24 cellular contexts compared by ENCODE assay signal in genomic region chr16:58644108-58644507, GRCh38. TPM values are rescaled to one million over a fixed set of nuclear protein-coding genes. Genes with fewer than 3 reads are reported as not detected.
DNase-seq lines count a peak whose midpoint lies in the region; ATAC-seq, FAIRE-seq and TF ChIP-seq lines count a peak whose summit lies in the region.
"Had no signal": no experiment of that assay in that cellular context is flagged by ENCODE, and none has a peak within 500 bp of the region (broad histone marks: within the 10 kb centered on the region; RNA-seq: fewer than 3 reads in every experiment).

No MANE protein-coding gene starts in this region.

- in situ Hi-C loops in HepG2 (cut with HindIII; ENCODE audit: extremely low pct_ligation_motif_present, low pct_unique_long_range_greater_than_20kb) = no loop called here

- WGBS in HepG2 (ENCODE audit: low lambda C conversion rate) = 45% methylated on average over 5 of the region's 5 CpGs
- WGBS in right lobe of liver (ENCODE audit: insufficient coverage, low coverage, low lambda C conversion rate, missing lambda C conversion rate) = 82% methylated on average over 5 of the region's 5 CpGs
- 78 to 80% methylated on average over 5 of the region's 5 CpGs for WGBS in esophagus, 2 donors
- 49 to 50% methylated on average over 3 of the region's 5 CpGs for WGBS in esophagus squamous epithelium, 2 donors
- 78 to 82% (median 80%) methylated on average over 5 of the region's 5 CpGs for WGBS in ovary, 3 donors

- H3K4me3 Mint-ChIP-seq in astrocyte (ENCODE audit: unreplicated experiment) = no peak overlapping the region
- H3K4me3 Mint-ChIP-seq: B cell; CD4-positive, alpha-beta T cell; CD8-positive, alpha-beta T cell had no signal

- H3K4me2 ChIP-seq in HepG2 (ENCODE audit: low read depth, low read length) (no peak overlapping the region), astrocyte (ENCODE audit: low read length) (no peak overlapping the region)
- H3K4me2 ChIP-seq: A549; BLaER1 treated with 17β-estradiol and CSF1 and Interleukin-3, amounts not matched to agents 10 nM and 100 nM had no signal

- H3K9ac ChIP-seq in HepG2 (ENCODE audit: insufficient read depth, low read depth, low read length) (no peak overlapping the region), astrocyte (ENCODE audit: low read length) (no peak overlapping the region)
- H3K9ac ChIP-seq: BLaER1 treated with 17β-estradiol and CSF1 and Interleukin-3, amounts not matched to agents 10 nM and 100 nM had no signal

- no peaks in the 10 kb centered on the region for H3K36me3 Mint-ChIP-seq in astrocyte (ENCODE audit: low read depth, unreplicated experiment)
- H3K36me3 Mint-ChIP-seq: CD8-positive, alpha-beta T cell had no signal

- POLR2A ChIA-PET in HepG2 (lab: Yijun Ruan, JAX) = interaction anchor here (1.0 kb wide), 1 partner anchor 11 kb away, joined by 3 read pairs; no protein-coding TSS in a partner anchor

- intact Hi-C loops in HepG2 (cut with micrococcal nuclease; ENCODE audit: unreplicated experiment) (no loop called here), right lobe of liver (cut with DNase I) (no loop called here), esophagus squamous epithelium (cut with DNase I) (no loop called here), ovary (cut with DNase I) (no loop called here)

- H3K4me1 ChIP-seq in HepG2 (ENCODE audit: insufficient read depth, low read length) = peaks cover 13% of the 10 kb centered on the region
- no peaks in the 10 kb centered on the region for H3K4me1 ChIP-seq in right lobe of liver
- no peaks in the 10 kb centered on the region for H3K4me1 ChIP-seq in astrocyte (ENCODE audit: insufficient read depth, low read length)
- peaks cover 0 to 7% of the 10 kb centered on the region in 2 donors for H3K4me1 ChIP-seq in esophagus (ENCODE audit: control insufficient read depth in 2 of 2, insufficient read depth in 2 of 2, low read length in 1 of 2)
- H3K4me1 ChIP-seq in esophagus squamous epithelium = peaks cover 0 to 33% (median 0%) of the 10 kb centered on the region in 3 donors
- no peaks in the 10 kb centered on the region for H3K4me1 ChIP-seq in ovary (ENCODE audit: insufficient read depth)
- H3K4me1 ChIP-seq: A549; BLaER1 treated with 17β-estradiol and CSF1 and Interleukin-3, amounts not matched to agents 10 nM and 100 nM; Caco-2 had no signal

- H2AFZ ChIP-seq in HepG2 (ENCODE audit: low read length) = no peak overlapping the region
- no peak overlapping the region for H2AFZ ChIP-seq in astrocyte (ENCODE audit: low read depth, low read length)

- CTCF ChIA-PET in HepG2 (lab: Yijun Ruan, JAX; ENCODE audit: low intra/inter-chr PET ratio, low total read pairs) = no interaction called here

- H3K79me2 ChIP-seq in HepG2 (ENCODE audit: insufficient read depth, low read length) (no peaks in the 10 kb centered on the region), astrocyte (ENCODE audit: insufficient read depth, low read length) (no peaks in the 10 kb centered on the region)

- no peaks in the 10 kb centered on the region for H3K4me1 Mint-ChIP-seq in astrocyte (ENCODE audit: low read depth, unreplicated experiment)
- H3K4me1 Mint-ChIP-seq: B cell had no signal

- no TSS peak for BruUV-seq in HepG2 (replicated peaks; lab: Mats Ljungman, UMichigan)

- no peaks in the 10 kb centered on the region for H3K9me3 Mint-ChIP-seq in astrocyte (ENCODE audit: unreplicated experiment)
- H3K9me3 Mint-ChIP-seq: CD4-positive, alpha-beta T cell; CD8-positive, alpha-beta T cell had no signal

- TF ChIP-seq EP300 in HepG2 (IDR thresholded peaks at IDR 0.05; ENCODE audit: low read depth in 2 of 2, low read length in 2 of 2) = no peak
- TF ChIP-seq EP300 in HepG2 (CRISPR knock-in tag; IDR thresholded peaks at IDR 0.05; ENCODE audit: borderline replicate concordance) = no peak
- TF ChIP-seq EP300 in ovary (IDR thresholded peaks at IDR 0.05) = no peak

- H4K20me1 ChIP-seq in HepG2 (ENCODE audit: insufficient read depth, low read length) = no peaks in the 10 kb centered on the region
- no peaks in the 10 kb centered on the region for H4K20me1 ChIP-seq in astrocyte (ENCODE audit: insufficient read depth, low read length)
- H4K20me1 ChIP-seq: BLaER1 treated with 17β-estradiol and CSF1 and Interleukin-3, amounts not matched to agents 10 nM and 100 nM had no signal

- H3K27ac ChIP-seq in HepG2 (ENCODE audit: extremely low read length, insufficient read depth, low read length) (no peak overlapping the region), right lobe of liver (no peak overlapping the region), astrocyte (ENCODE audit: low read depth, low read length) (no peak overlapping the region), esophagus (ENCODE audit: low read depth in 2 of 2, low read length in 1 of 2) (peak overlapping the region; percentile 93 to 94), esophagus squamous epithelium (peak overlapping the region; percentile 42 to 84 (median 70)), ovary (no peak overlapping the region)
- H3K27ac ChIP-seq: 22Rv1; A549; BLaER1 treated with 17β-estradiol and CSF1 and Interleukin-3, amounts not matched to agents 10 nM and 100 nM; C4-2B had no signal

- TF ChIP-seq CTCF in HepG2 (CRISPR knock-in tag; IDR thresholded peaks at IDR 0.05) = no peak
- TF ChIP-seq CTCF in right lobe of liver (IDR thresholded peaks at IDR 0.05) = no peak
- TF ChIP-seq CTCF in astrocyte (IDR thresholded peaks at IDR 0.05; ENCODE audit: insufficient read depth, low read depth, low read length) = no peak
- TF ChIP-seq CTCF in esophagus squamous epithelium (IDR thresholded peaks at IDR 0.05) = no peak
- TF ChIP-seq CTCF in ovary (IDR thresholded peaks at IDR 0.05) = no peak

- DNase-seq in HepG2 (ENCODE audit: low spot score) = no peak
- no peak for DNase-seq in right lobe of liver
- no peak for DNase-seq in astrocyte (ENCODE audit: low read depth)
- DNase-seq in esophagus squamous epithelium (lab: John Stamatoyannopoulos, UW) = no peak
- DNase-seq in NOMO-1 treated with DMSO at 0.1 percent for 48 hours (lab: John Stamatoyannopoulos, UW; ENCODE audit: unreplicated experiment) = no peak
- DNase-seq in ovary = no peak
- no peak for DNase-seq in stimulated activated CD4-positive, alpha-beta T cell treated with anti-CD3 and anti-CD28 coated beads, Interleukin-4, amount 100 ng/mL, for 1 hour
- DNase-seq: AML-193; Caco-2; CD4-positive, alpha-beta T cell; CD8-positive, alpha-beta T cell; DMS79 treated with DMSO at 0.1 percent for 48 hours; GF-D8 had no signal

- H3K36me3 ChIP-seq in HepG2 (replicated peaks in 1 of 2; ENCODE audit: control insufficient read depth in 1 of 2, insufficient read depth in 2 of 2, low read length in 2 of 2) (no peaks in the 10 kb centered on the region), right lobe of liver (no peaks in the 10 kb centered on the region), astrocyte (ENCODE audit: insufficient read depth, low read length) (no peaks in the 10 kb centered on the region), esophagus (ENCODE audit: control insufficient read depth in 2 of 2, insufficient read depth in 2 of 2, low read length in 1 of 2) (no peaks in the 10 kb centered on the region), esophagus squamous epithelium (no peaks in the 10 kb centered on the region), ovary (no peaks in the 10 kb centered on the region)
- H3K36me3 ChIP-seq: BLaER1 treated with 17β-estradiol and CSF1 and Interleukin-3, amounts not matched to agents 10 nM and 100 nM had no signal

- TF ChIP-seq RAD21 in HepG2 (CRISPR knock-in tag; IDR thresholded peaks at IDR 0.05) = no peak

- no peaks in the 10 kb centered on the region; a peak in 1 of 5 replicates for H3K27me3 ChIP-seq in HepG2 (ENCODE audit: control insufficient read depth in 1 of 2, insufficient read depth in 2 of 2, low read length in 2 of 2)
- H3K27me3 ChIP-seq in right lobe of liver = no peaks in the 10 kb centered on the region
- H3K27me3 ChIP-seq in astrocyte (ENCODE audit: insufficient read depth, low read length) = no peaks in the 10 kb centered on the region
- H3K27me3 ChIP-seq in esophagus (ENCODE audit: control insufficient read depth in 1 of 2, insufficient read depth in 2 of 2, low read length in 2 of 2) = no peaks in the 10 kb centered on the region
- H3K27me3 ChIP-seq in esophagus squamous epithelium = no peaks in the 10 kb centered on the region
- no peaks in the 10 kb centered on the region for H3K27me3 ChIP-seq in ovary
- H3K27me3 ChIP-seq: BLaER1 treated with 17β-estradiol and CSF1 and Interleukin-3, amounts not matched to agents 10 nM and 100 nM had no signal

- ATAC-seq in HepG2 (no peak), right lobe of liver (no peak)
- ATAC-seq: CD8-positive, alpha-beta T cell had no signal

- no peaks in the 10 kb centered on the region for H3K9me3 ChIP-seq in HepG2 (ENCODE audit: low read length)
- H3K9me3 ChIP-seq in right lobe of liver = no peaks in the 10 kb centered on the region
- H3K9me3 ChIP-seq in astrocyte (ENCODE audit: insufficient read depth, low read depth, low read length) = no peaks in the 10 kb centered on the region
- H3K9me3 ChIP-seq in esophagus (ENCODE audit: control insufficient read depth in 2 of 2, insufficient read depth in 1 of 2, low read depth in 1 of 2, low read length in 1 of 2) = no peaks in the 10 kb centered on the region
- no peaks in the 10 kb centered on the region for H3K9me3 ChIP-seq in esophagus squamous epithelium
- no peaks in the 10 kb centered on the region for H3K9me3 ChIP-seq in ovary
- H3K9me3 ChIP-seq: A549; BLaER1 treated with 17β-estradiol and CSF1 and Interleukin-3, amounts not matched to agents 10 nM and 100 nM; Caco-2 had no signal

- H3K27ac Mint-ChIP-seq in astrocyte (ENCODE audit: unreplicated experiment) = peak overlapping the region; percentile 72
- H3K27ac Mint-ChIP-seq: B cell; CD4-positive, alpha-beta T cell; CD8-positive, alpha-beta T cell had no signal

- H3K27me3 Mint-ChIP-seq in astrocyte (ENCODE audit: low read depth, unreplicated experiment) = peaks cover 7% of the 10 kb centered on the region
- H3K27me3 Mint-ChIP-seq: CD4-positive, alpha-beta T cell had no signal

- TF ChIP-seq POLR2A in HepG2 (IDR thresholded peaks at IDR 0.05; ENCODE audit: insufficient read depth in 1 of 2, low read depth in 2 of 2, low read length in 2 of 2) (no peak), right lobe of liver (IDR thresholded peaks at IDR 0.05) (no peak), esophagus squamous epithelium (IDR thresholded peaks at IDR 0.05) (no peak), ovary (IDR thresholded peaks at IDR 0.05) (no peak)

- FAIRE-seq in HepG2 (lab: Jason Lieb, UNC) (no peak), astrocyte (lab: Jason Lieb, UNC) (no peak)
- FAIRE-seq: A549, D721Med, G401.6, GM12891, GM18507, GM19239 had no signal

- H3K4me3 ChIP-seq in HepG2 (replicated peaks in 1 of 3; ENCODE audit: insufficient read depth in 1 of 3, low read depth in 2 of 3, low read length in 3 of 3) = no peak overlapping the region
- no peak overlapping the region for H3K4me3 ChIP-seq in right lobe of liver
- H3K4me3 ChIP-seq in astrocyte (ENCODE audit: insufficient read depth, low read depth, low read length) = no peak overlapping the region
- no peak overlapping the region for H3K4me3 ChIP-seq in esophagus (ENCODE audit: low read depth in 1 of 2, low read length in 2 of 2)
- H3K4me3 ChIP-seq in esophagus squamous epithelium = no peak overlapping the region
- H3K4me3 ChIP-seq in ovary = no peak overlapping the region
- H3K4me3 ChIP-seq: A549; BLaER1 treated with 17β-estradiol and CSF1 and Interleukin-3, amounts not matched to agents 10 nM and 100 nM had no signal

RNA-seq across cellular contexts. Expression of gene CNOT1, which starts 14.5 kb away (rescaled TPM):
- 188 and 399 TPM in 2 replicates for total RNA-seq in HepG2 (2016; rRNA removed; fragmentation: Illumina TruSeq; extraction: Trizol)
- 51.8 and 55.4 TPM in 2 replicates for total RNA-seq in HepG2 (2016; cell fraction: cytosol; rRNA removed; fragmentation: Illumina TruSeq; extraction: Trizol; ENCODE audit: low read depth)
- total RNA-seq in HepG2 (2016; cell fraction: insoluble cytoplasmic fraction; rRNA removed; fragmentation: Illumina TruSeq; extraction: Trizol) = 188 and 419 TPM in 2 replicates
- total RNA-seq in HepG2 (2016; cell fraction: membrane; rRNA removed; fragmentation: Illumina TruSeq; extraction: Trizol) = 139 and 146 TPM in 2 replicates
- 205 and 251 TPM in 2 replicates for total RNA-seq in HepG2 (2016; cell fraction: nucleus; rRNA removed; fragmentation: Illumina TruSeq; extraction: Trizol)
- 232 and 248 TPM in 2 replicates for polyA plus RNA-seq in HepG2 (2011; rRNA removed)
- polyA plus RNA-seq in HepG2 (2011; cell fraction: cytosol; rRNA removed) = 187 and 226 TPM in 2 replicates
- polyA plus RNA-seq in HepG2 (2011; cell fraction: nucleus; rRNA removed) = 193 and 225 TPM in 2 replicates
- polyA plus RNA-seq in HepG2 (2012) = 169 and 183 TPM in 2 replicates
- polyA plus RNA-seq in HepG2 (2016; cell fraction: cytosol; fragmentation: Illumina TruSeq; extraction: Trizol; ENCODE audit: low read depth) = 35.0 and 38.2 TPM in 2 replicates
- polyA plus RNA-seq in HepG2 (2016; cell fraction: insoluble cytoplasmic fraction; fragmentation: Illumina TruSeq; extraction: Trizol; ENCODE audit: low read depth) = 373 and 400 TPM in 2 replicates
- polyA plus RNA-seq in HepG2 (2016; cell fraction: membrane; fragmentation: Illumina TruSeq; extraction: Trizol; ENCODE audit: low read depth) = 61.4 and 81.8 TPM in 2 replicates
- polyA plus RNA-seq in HepG2 (2016; cell fraction: nucleus; fragmentation: Illumina TruSeq; extraction: Trizol; ENCODE audit: insufficient read depth, low read depth) = 268 and 286 TPM in 2 replicates
- polyA minus RNA-seq in HepG2 (2011; rRNA and poly(A)+ RNA removed; ENCODE audit: low replicate concordance) = 953 and 1,029 TPM in 2 replicates
- polyA minus RNA-seq in HepG2 (2011; cell fraction: cytosol; rRNA and poly(A)+ RNA removed) = 281 and 285 TPM in 2 replicates
- polyA minus RNA-seq in HepG2 (2011; cell fraction: nucleus; rRNA and poly(A)+ RNA removed) = 378 and 429 TPM in 2 replicates
- 10 to 100 TPM; 53.8 to 74.9 (median 65.5) TPM for total RNA-seq in right lobe of liver
- 181 and 212 TPM in 2 replicates for total RNA-seq in astrocyte
- 100 to 1,000 TPM in 1 of 2 donors, 10 to 100 TPM in 1; 53.7 to 105 TPM for polyA plus RNA-seq in esophagus
- total RNA-seq in esophagus squamous epithelium = 100 to 1,000 TPM; 124 to 229 (median 153) TPM
- total RNA-seq in ovary = 100 to 1,000 TPM in 5 of 7 donors, 10 to 100 TPM in 2; 64.7 to 145 (median 126) TPM
- polyA plus RNA-seq in ovary = 100 to 1,000 TPM in 1 of 2 donors, 10 to 100 TPM in 1; 63.8 to 105 TPM

RNA-seq across cellular contexts. Expression of gene SLC38A7, which starts 40.5 kb away (rescaled TPM):
- total RNA-seq in HepG2 (2016; rRNA removed; fragmentation: Illumina TruSeq; extraction: Trizol) (6.2 and 14.1 TPM in 2 replicates), right lobe of liver (10 to 100 TPM; 11.4 to 23.8 (median 14.3) TPM), astrocyte (40.2 TPM in 2 replicates), esophagus squamous epithelium (10 to 100 TPM in 3 of 4 donors, 1 to 10 TPM in 1; 9.1 to 15.6 (median 13.1) TPM), ovary (10 to 100 TPM in 3 of 7 donors, 1 to 10 TPM in 4; 3.3 to 14.6 (median 9.7) TPM)
- 4.6 and 5.0 TPM in 2 replicates for total RNA-seq in HepG2 (2016; cell fraction: cytosol; rRNA removed; fragmentation: Illumina TruSeq; extraction: Trizol; ENCODE audit: low read depth)
- total RNA-seq in HepG2 (2016; cell fraction: insoluble cytoplasmic fraction; rRNA removed; fragmentation: Illumina TruSeq; extraction: Trizol) = 5.2 and 14.1 TPM in 2 replicates
- 5.8 and 6.5 TPM in 2 replicates for total RNA-seq in HepG2 (2016; cell fraction: membrane; rRNA removed; fragmentation: Illumina TruSeq; extraction: Trizol)
- 27.7 and 28.1 TPM in 2 replicates for total RNA-seq in HepG2 (2016; cell fraction: nucleus; rRNA removed; fragmentation: Illumina TruSeq; extraction: Trizol)
- polyA plus RNA-seq in HepG2 (2011; rRNA removed) (13.2 and 17.0 TPM in 2 replicates), esophagus (1 to 10 TPM; 4.8 to 7.2 TPM), ovary (10 to 100 TPM in 1 of 2 donors, 1 to 10 TPM in 1; 5.4 to 10.5 TPM)
- 9.7 and 10.5 TPM in 2 replicates for polyA plus RNA-seq in HepG2 (2011; cell fraction: cytosol; rRNA removed)
- 26.4 and 29.4 TPM in 2 replicates for polyA plus RNA-seq in HepG2 (2011; cell fraction: nucleus; rRNA removed)
- polyA plus RNA-seq in HepG2 (2012) = 7.1 and 10.6 TPM in 2 replicates
- 1.0 and 1.3 TPM in 2 replicates for polyA plus RNA-seq in HepG2 (2016; cell fraction: cytosol; fragmentation: Illumina TruSeq; extraction: Trizol; ENCODE audit: low read depth)
- 5.1 and 5.6 TPM in 2 replicates for polyA plus RNA-seq in HepG2 (2016; cell fraction: insoluble cytoplasmic fraction; fragmentation: Illumina TruSeq; extraction: Trizol; ENCODE audit: low read depth)
- 2.3 and 3.2 TPM in 2 replicates for polyA plus RNA-seq in HepG2 (2016; cell fraction: membrane; fragmentation: Illumina TruSeq; extraction: Trizol; ENCODE audit: low read depth)
- polyA plus RNA-seq in HepG2 (2016; cell fraction: nucleus; fragmentation: Illumina TruSeq; extraction: Trizol; ENCODE audit: insufficient read depth, low read depth) = 32.4 and 36.5 TPM in 2 replicates
- polyA minus RNA-seq in HepG2 (2011; rRNA and poly(A)+ RNA removed; ENCODE audit: low replicate concordance) = 42.7 and 51.0 TPM in 2 replicates
- 8.7 and 12.4 TPM in 2 replicates for polyA minus RNA-seq in HepG2 (2011; cell fraction: cytosol; rRNA and poly(A)+ RNA removed)
- polyA minus RNA-seq in HepG2 (2011; cell fraction: nucleus; rRNA and poly(A)+ RNA removed) = 30.5 and 35.6 TPM in 2 replicates

Comparison
In these comparisons a context has a peak if more than half of its experiments do, and no peak if none do; other contexts are left out.
1. H3K27ac ChIP-seq: peak in esophagus (2 of 2) and esophagus squamous epithelium (4 of 4); none in HepG2 (single experiment), right lobe of liver (0 of 3), astrocyte (single experiment) and ovary (0 of 2).